22 cellular contexts compared by ENCODE assay signal in genomic region chr3:182117131-182117530, GRCh38.
"Had no signal": no experiment of that assay in that cellular context is flagged by ENCODE, and none has a peak within 500 bp of the region (broad histone marks: within the 10 kb centered on the region; RNA-seq: fewer than 3 reads in every experiment).

No MANE protein-coding gene starts in this region.

- ATAC-seq: esophagus mucosa; gastrocnemius medialis; lower lobe of right lung; stimulated activated naive B cell treated with anti-CD40 and anti-IgM and Interleukin-4, amounts not matched to agents 10 μg/mL and 1 μg/mL and 100 μg/mL, for 72 hours; stimulated activated naive CD8-positive, alpha-beta T cell treated with anti-CD3 and anti-CD28 coated beads, Interleukin-15, amount 100 ng/mL, for 72 hours had no signal

- H3K36me3 Mint-ChIP-seq: memory B cell; naive B cell; stimulated activated naive B cell treated with anti-CD40 and anti-IgM and Interleukin-4, amounts not matched to agents 10 μg/mL and 1 μg/mL and 100 μg/mL, for 72 hours had no signal

- H3K4me1 Mint-ChIP-seq: memory B cell; naive B cell; stimulated activated naive B cell treated with anti-CD40 and anti-IgM and Interleukin-4, amounts not matched to agents 10 μg/mL and 1 μg/mL and 100 μg/mL, for 72 hours; stimulated activated naive CD8-positive, alpha-beta T cell treated with anti-CD3 and anti-CD28 coated beads, Interleukin-15, amount 100 ng/mL, for 72 hours had no signal

- H3K36me3 ChIP-seq: gastrocnemius medialis, left lung, lower lobe of right lung, neutrophil, sigmoid colon, tibial nerve had no signal

- H3K27ac Mint-ChIP-seq: memory B cell; naive B cell; stimulated activated naive B cell treated with anti-CD40 and anti-IgM and Interleukin-4, amounts not matched to agents 10 μg/mL and 1 μg/mL and 100 μg/mL, for 72 hours; stimulated activated naive CD8-positive, alpha-beta T cell treated with anti-CD3 and anti-CD28 coated beads, Interleukin-15, amount 100 ng/mL, for 72 hours had no signal

- H3K9me3 Mint-ChIP-seq: memory B cell had no signal

- H3K4me1 ChIP-seq: gastrocnemius medialis, left lung, lower lobe of right lung, sigmoid colon, testis, tibial nerve had no signal

- DNase-seq: cortex of kidney; dorsolateral prefrontal cortex; effector CD8-positive, alpha-beta T cell; gastrocnemius medialis; glutamatergic neuron; left lung; lower lobe of right lung; midbrain; naive B cell; posterior cingulate gyrus; sigmoid colon; stimulated activated CD4-positive, alpha-beta T cell treated with anti-CD3 and anti-CD28 coated beads, Interleukin-2, amount 100 ng/mL, for 24 hours; stimulated activated CD4-positive, alpha-beta T cell treated with anti-CD3 and anti-CD28 coated beads, Interleukin-4, amount 100 ng/mL, for 4 hours; stimulated activated naive B cell treated with anti-CD40 and anti-IgM and Interleukin-4, amounts not matched to agents 10 μg/mL and 1 μg/mL and 100 μg/mL, for 72 hours; stimulated activated naive CD8-positive, alpha-beta T cell treated with anti-CD3 and anti-CD28 coated beads, Interleukin-15, amount 100 ng/mL, for 72 hours; testis had no signal

- H3K27me3 ChIP-seq: dorsolateral prefrontal cortex, gastrocnemius medialis, left lung, neutrophil, sigmoid colon, testis, tibial nerve had no signal

- H3K4me3 Mint-ChIP-seq: memory B cell; naive B cell; stimulated activated naive B cell treated with anti-CD40 and anti-IgM and Interleukin-4, amounts not matched to agents 10 μg/mL and 1 μg/mL and 100 μg/mL, for 72 hours; stimulated activated naive CD8-positive, alpha-beta T cell treated with anti-CD3 and anti-CD28 coated beads, Interleukin-15, amount 100 ng/mL, for 72 hours had no signal

- H3K27me3 Mint-ChIP-seq: naive B cell; stimulated activated naive B cell treated with anti-CD40 and anti-IgM and Interleukin-4, amounts not matched to agents 10 μg/mL and 1 μg/mL and 100 μg/mL, for 72 hours; stimulated activated naive CD8-positive, alpha-beta T cell treated with anti-CD3 and anti-CD28 coated beads, Interleukin-15, amount 100 ng/mL, for 72 hours had no signal

- H3K27ac ChIP-seq: dorsolateral prefrontal cortex, gastrocnemius medialis, left lung, lower lobe of right lung, neutrophil, sigmoid colon, skin epidermis, testis, tibial nerve had no signal

- H3K9me3 ChIP-seq: gastrocnemius medialis, left lung, lower lobe of right lung, neutrophil, sigmoid colon, testis, tibial nerve had no signal

- FAIRE-seq: keratinocyte had no signal

- H3K4me3 ChIP-seq: dorsolateral prefrontal cortex, gastrocnemius medialis, left lung, lower lobe of right lung, sigmoid colon, skin epidermis, testis, tibial nerve had no signal
